25 cellular contexts compared by ENCODE assay signal in the genomic region with DNA sequence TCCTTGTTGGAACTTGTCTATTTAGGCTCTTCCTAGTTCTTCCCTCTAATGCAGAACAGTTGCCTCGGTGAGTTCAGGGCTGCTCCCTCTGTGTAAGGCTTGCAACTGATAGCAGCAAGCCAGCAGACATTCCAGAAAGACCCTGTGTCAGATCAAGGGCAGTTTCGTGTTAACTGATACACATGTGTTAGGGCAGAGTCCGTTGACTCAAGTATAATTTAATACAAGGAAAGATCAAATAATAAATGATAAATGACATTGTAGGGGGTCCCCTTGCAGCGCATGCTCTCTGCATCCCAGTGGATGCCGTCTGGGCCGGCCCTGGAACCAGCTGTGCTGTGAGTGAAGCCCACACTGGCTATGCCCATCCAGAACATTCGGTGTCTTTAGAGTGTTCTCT.
"Had no signal": no experiment of that assay in that cellular context is flagged by ENCODE, and none has a peak within 500 bp of the region (broad histone marks: within the 10 kb centered on the region; RNA-seq: fewer than 3 reads in every experiment).

No MANE protein-coding gene starts in this region.

- DNase-seq: activated B cell treated with CpG ODN at 0.5 μM for 24 hours; activated CD4-positive, alpha-beta T cell treated with anti-CD3 and anti-CD28 coated beads for 36 hours; activated CD4-positive, alpha-beta T cell treated with anti-CD3 and anti-CD28 coated beads, Interleukin-2, amount 50 U/mL, for 4 hours; activated CD8-positive, alpha-beta memory T cell treated with anti-CD3 and anti-CD28 coated beads for 24 hours; activated CD8-positive, alpha-beta memory T cell treated with anti-CD3 and anti-CD28 coated beads, Interleukin-2, amount 50 U/mL, for 4 hours; activated naive CD4-positive, alpha-beta T cell; activated T-cell treated with anti-CD3 and anti-CD28 coated beads, Interleukin-2, amount 50 U/mL, for 24 hours; adrenal gland; cerebellar nuclear complex; endodermal cell; heart right ventricle; kidney; lower lobe of right lung; naive thymus-derived CD8-positive, alpha-beta T cell; retina; spleen; stimulated activated CD4-positive, alpha-beta T cell treated with anti-CD3 and anti-CD28 coated beads, Interleukin-4, amount 100 ng/mL, for 1 hour; stimulated activated naive CD4-positive, alpha-beta T cell treated with Interleukin-2 at 50 U/mL for 16 hours; T-helper 9 cell had no signal

- H3K9me3 ChIP-seq: adrenal gland, ascending aorta, breast epithelium, heart right ventricle, lower lobe of right lung, spleen, thoracic aorta, vagina had no signal

- H3K36me3 ChIP-seq: adrenal gland, ascending aorta, breast epithelium, heart right ventricle, lower lobe of right lung, spleen, thoracic aorta, vagina had no signal

- H3K27ac ChIP-seq: adrenal gland, ascending aorta, breast epithelium, coronary artery, epithelial cell of prostate, heart right ventricle, lower lobe of right lung, spleen, thoracic aorta, vagina had no signal

- H3K27me3 ChIP-seq: adrenal gland, ascending aorta, breast epithelium, vagina had no signal

- H3K4me3 ChIP-seq: adrenal gland, ascending aorta, breast epithelium, coronary artery, heart right ventricle, lower lobe of right lung, spleen, thoracic aorta, vagina had no signal
